ENCODE assay signal across 15 cellular contexts in the genomic region with DNA sequence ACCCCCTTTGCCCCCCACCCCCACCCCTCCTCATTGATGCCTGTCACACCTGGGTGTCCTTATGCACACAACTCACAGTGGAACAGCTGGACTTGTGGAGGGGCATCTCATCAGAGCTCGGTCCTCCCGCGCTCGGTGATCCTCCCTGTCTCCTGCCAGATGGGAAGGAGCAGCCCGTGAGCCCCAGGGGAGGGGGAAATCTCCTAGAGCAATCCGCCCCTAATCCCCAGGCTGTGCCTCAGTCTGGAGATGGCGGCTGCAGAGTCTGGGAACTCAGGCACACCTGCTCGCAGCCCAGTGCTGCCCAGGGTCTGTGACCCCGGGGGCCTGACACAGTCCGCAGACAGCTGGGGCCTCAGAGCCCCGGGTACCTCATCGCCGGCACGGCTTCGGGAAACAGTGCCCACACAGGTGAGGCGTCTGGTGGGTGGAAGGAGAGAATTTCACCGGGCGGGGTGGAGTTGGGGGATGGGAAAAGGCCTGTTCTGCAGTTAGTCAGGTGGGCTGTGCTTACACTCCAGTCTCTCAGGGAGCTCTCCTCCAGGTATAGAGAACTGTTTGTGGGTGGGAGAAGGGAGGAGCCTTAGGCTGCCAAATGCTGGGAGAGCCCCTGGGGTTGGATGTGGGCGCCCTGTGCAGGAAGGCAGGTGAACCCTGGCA.
"Had no signal": no experiment of that assay in that cellular context is flagged by ENCODE, and none has a peak within 500 bp of the region (broad histone marks: within the 10 kb centered on the region; RNA-seq: fewer than 3 reads in every experiment).

No MANE protein-coding gene starts in this region.

- H3K9me3 ChIP-seq: heart right ventricle, mucosa of descending colon, prostate gland, sigmoid colon, suprapubic skin had no signal

- H3K27ac ChIP-seq: prostate gland had no signal

- H3K4me3 ChIP-seq: heart right ventricle, mucosa of descending colon, prostate gland, sigmoid colon, suprapubic skin had no signal

- H3K9me3 Mint-ChIP-seq: activated naive CD4-positive, alpha-beta T cell treated with anti-CD3 and anti-CD28 coated beads, Interleukin-2, amount 50 U/mL, for 72 hours; brain; naive thymus-derived CD8-positive, alpha-beta T cell had no signal

- H3K36me3 ChIP-seq: heart right ventricle, prostate gland, sigmoid colon, suprapubic skin had no signal

- DNase-seq: activated CD4-positive, alpha-beta T cell treated with anti-CD3 and anti-CD28 coated beads, Interleukin-2, amount 50 U/mL, for 1 hour; activated CD4-positive, CD25-positive, alpha-beta regulatory T cell; activated effector memory CD4-positive, alpha-beta T cell treated with Interleukin-2 at 50 U/mL for 16 hours; activated T-cell treated with anti-CD3 and anti-CD28 coated beads for 4 hours; amniotic stem cell; effector CD4-positive, alpha-beta T cell; heart right ventricle; mucosa of descending colon; naive thymus-derived CD8-positive, alpha-beta T cell; sigmoid colon; stimulated activated naive CD4-positive, alpha-beta T cell treated with Interleukin-2 at 50 U/mL for 16 hours had no signal

- H3K4me1 ChIP-seq: prostate gland had no signal

- H3K27me3 Mint-ChIP-seq: brain had no signal

- H3K36me3 Mint-ChIP-seq: naive thymus-derived CD8-positive, alpha-beta T cell had no signal

- H3K27me3 ChIP-seq: heart right ventricle, sigmoid colon, suprapubic skin had no signal
